Comparison of ENCODE assay signal across 8 cellular contexts in the genomic region with DNA sequence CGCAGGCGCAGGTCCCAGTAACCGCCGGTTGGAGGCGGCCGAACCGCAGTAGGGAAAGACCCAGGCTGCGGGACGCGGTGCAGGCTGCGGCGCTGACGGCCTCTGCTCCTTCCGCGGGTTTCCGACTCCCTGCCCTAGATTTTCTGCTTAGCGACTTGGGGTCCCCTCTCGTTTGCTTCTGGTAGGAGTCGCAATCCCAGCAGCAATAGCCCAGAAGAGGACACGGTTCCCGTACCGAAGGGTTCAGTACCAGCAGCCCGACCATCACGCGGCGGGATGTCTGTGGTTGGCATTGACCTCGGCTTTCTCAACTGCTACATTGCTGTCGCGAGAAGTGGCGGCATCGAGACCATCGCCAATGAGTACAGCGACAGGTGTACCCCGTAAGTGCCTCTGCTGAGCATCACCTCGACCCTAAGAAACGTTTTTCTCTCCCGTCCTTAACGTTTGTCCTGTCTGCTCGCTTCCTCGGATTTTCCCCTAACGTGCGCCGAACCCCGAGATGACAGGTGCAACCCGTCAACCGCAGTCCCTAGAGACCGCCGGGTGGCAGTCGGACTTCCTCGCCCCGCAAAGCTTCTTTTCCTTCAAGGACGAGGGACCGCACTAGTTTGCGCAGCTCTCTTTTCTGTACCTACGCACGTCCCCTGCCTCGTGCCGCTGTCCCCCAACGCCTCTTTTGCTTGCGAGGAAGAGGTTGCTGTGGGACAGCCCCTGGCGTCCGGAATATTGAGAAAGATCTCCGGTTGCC. TPM values are rescaled to one million over a fixed set of nuclear protein-coding genes. Genes with fewer than 3 reads are reported as not detected.
DNase-seq lines count a peak whose midpoint lies in the region; ATAC-seq and TF ChIP-seq lines count a peak whose summit lies in the region.

A gene (plus strand): TSS at position 48 of the 751 bp plus-strand sequence. CDS start 229 bp downstream, at position 277.

- peak within 1 kb of the TSS; percentile 79 for H3K4me3 Mint-ChIP-seq in activated CD4-positive, alpha-beta memory T cell treated with anti-CD3 and anti-CD28 coated beads for 36 hours
- H3K4me3 Mint-ChIP-seq in stimulated activated naive CD8-positive, alpha-beta T cell treated with anti-CD3 and anti-CD28 coated beads, Interleukin-15, Interleukin-2, amounts not matched to agents 100 ng/mL and 50 ng/mL, for 24 hours = peak within 1 kb of the TSS; percentile 89

- peak within 1 kb of the TSS; percentile 39 for H3K4me3 ChIP-seq in mononuclear cell (ENCODE audit: low read length)

- H3K4me1 Mint-ChIP-seq in activated CD4-positive, alpha-beta memory T cell treated with anti-CD3 and anti-CD28 coated beads for 36 hours (ENCODE audit: low read depth) = peaks cover 18% of the 10 kb centered on the region
- H3K4me1 Mint-ChIP-seq in stimulated activated naive CD8-positive, alpha-beta T cell treated with anti-CD3 and anti-CD28 coated beads, Interleukin-15, Interleukin-2, amounts not matched to agents 100 ng/mL and 50 ng/mL, for 24 hours (ENCODE audit: low read depth) = peaks cover 29% of the 10 kb centered on the region

- peak; percentile 30 for ATAC-seq in GM19025 (IDR thresholded peaks at IDR 0.05; ENCODE audit: low read depth, unreplicated experiment)
- peak; percentile 40 for ATAC-seq in HG03135 (IDR thresholded peaks at IDR 0.05; ENCODE audit: unreplicated experiment)

- H3K27ac ChIP-seq in C4-2B = peak within 1 kb of the TSS; percentile 75

- POLR2A ChIA-PET in activated CD4-positive, alpha-beta memory T cell treated with anti-CD3 and anti-CD28 coated beads for 36 hours (lab: Charles Lee) = interaction anchor here (1.8 kb wide), 1 partner anchor 183 kb away, joined by 6 read pairs; a partner anchor contains a TSS

- H3K27ac Mint-ChIP-seq in activated CD4-positive, alpha-beta memory T cell treated with anti-CD3 and anti-CD28 coated beads for 36 hours = peak within 1 kb of the TSS; percentile 49
- H3K27ac Mint-ChIP-seq in stimulated activated naive CD8-positive, alpha-beta T cell treated with anti-CD3 and anti-CD28 coated beads, Interleukin-15, Interleukin-2, amounts not matched to agents 100 ng/mL and 50 ng/mL, for 24 hours = peak within 1 kb of the TSS; percentile 87

- H3K36me3 Mint-ChIP-seq in activated CD4-positive, alpha-beta memory T cell treated with anti-CD3 and anti-CD28 coated beads for 36 hours = peaks cover 2% of the 10 kb centered on the region
- no peaks in the 10 kb centered on the region for H3K36me3 Mint-ChIP-seq in stimulated activated naive CD8-positive, alpha-beta T cell treated with anti-CD3 and anti-CD28 coated beads, Interleukin-15, Interleukin-2, amounts not matched to agents 100 ng/mL and 50 ng/mL, for 24 hours (ENCODE audit: low read depth)

- H3K27me3 Mint-ChIP-seq in activated CD4-positive, alpha-beta memory T cell treated with anti-CD3 and anti-CD28 coated beads for 36 hours = peaks cover 51% of the 10 kb centered on the region
- H3K27me3 Mint-ChIP-seq in stimulated activated naive CD8-positive, alpha-beta T cell treated with anti-CD3 and anti-CD28 coated beads, Interleukin-15, Interleukin-2, amounts not matched to agents 100 ng/mL and 50 ng/mL, for 24 hours = peaks cover 72% of the 10 kb centered on the region

- intact Hi-C loops in activated CD4-positive, alpha-beta memory T cell treated with anti-CD3 and anti-CD28 coated beads for 36 hours (cut with micrococcal nuclease) = loop anchor here (1.0 to 2.0 kb wide), 6 partner anchors 98 to 506 kb away; a partner anchor contains a TSS

- H3K9me3 Mint-ChIP-seq in activated CD4-positive, alpha-beta memory T cell treated with anti-CD3 and anti-CD28 coated beads for 36 hours = no peaks in the 10 kb centered on the region
- no peaks in the 10 kb centered on the region for H3K9me3 Mint-ChIP-seq in stimulated activated naive CD8-positive, alpha-beta T cell treated with anti-CD3 and anti-CD28 coated beads, Interleukin-15, Interleukin-2, amounts not matched to agents 100 ng/mL and 50 ng/mL, for 24 hours

- DNase-seq in NCI-H446 (lab: John Stamatoyannopoulos, UW) = peak; percentile 52 to 76
- no peak for DNase-seq in activated CD4-positive, alpha-beta memory T cell treated with anti-CD3 and anti-CD28 coated beads for 36 hours
- DNase-seq in epidermal melanocyte (ENCODE audit: insufficient read length, low spot score) = peak; percentile 28

- TF ChIP-seq CTCF in C4-2B (conservative IDR thresholded peaks at IDR 0.05) = peak; percentile 33

- no peaks in the 10 kb centered on the region for H3K9me3 ChIP-seq in mononuclear cell (ENCODE audit: low read depth, low read length)

- peaks cover 56% of the 10 kb centered on the region for H3K27me3 ChIP-seq in mononuclear cell (ENCODE audit: insufficient read depth, low read length)

- CTCF ChIA-PET in activated CD4-positive, alpha-beta memory T cell treated with anti-CD3 and anti-CD28 coated beads for 36 hours (lab: Charles Lee) = interaction anchor here (0.8 kb wide), 1 partner anchor 183 kb away, joined by 4 read pairs; a partner anchor contains a TSS

- H3K4me1 ChIP-seq in mononuclear cell (ENCODE audit: insufficient read depth, low read length) = peaks cover 20% of the 10 kb centered on the region

RNA-seq across cellular contexts. Expression of the gene that starts here (rescaled TPM):
- 1 to 10 TPM; 1.9 to 3.0 TPM for total RNA-seq in activated CD4-positive, alpha-beta memory T cell treated with anti-CD3 and anti-CD28 coated beads for 36 hours
- 0.10 TPM for total RNA-seq in mononuclear cell
